In genomic region chr5:65480306-65480865, GRCh38 we compare ENCODE assay signal across 9 cellular contexts. TPM values are rescaled to one million over a fixed set of nuclear protein-coding genes. Genes with fewer than 3 reads are reported as not detected.
DNase-seq lines count a peak whose midpoint lies in the region; ATAC-seq and TF ChIP-seq lines count a peak whose summit lies in the region.
"Had no signal": no experiment of that assay in that cellular context is flagged by ENCODE, and none has a peak within 500 bp of the region (broad histone marks: within the 10 kb centered on the region; RNA-seq: fewer than 3 reads in every experiment).

No MANE protein-coding gene starts in this region.

- H3K36me3 Mint-ChIP-seq in activated CD4-positive, alpha-beta T cell treated with anti-CD3 and anti-CD28 coated beads for 36 hours (ENCODE audit: low read depth): no peaks in the 10 kb centered on the region

- POLR2A ChIA-PET in activated CD4-positive, alpha-beta T cell treated with anti-CD3 and anti-CD28 coated beads for 36 hours (lab: Charles Lee): no interaction called here

- peak; percentile 17 for ATAC-seq in activated CD4-positive, alpha-beta T cell treated with anti-CD3 and anti-CD28 coated beads for 36 hours

- no peak overlapping the region for H3K4me3 Mint-ChIP-seq in activated CD4-positive, alpha-beta T cell treated with anti-CD3 and anti-CD28 coated beads for 36 hours
- H3K4me3 Mint-ChIP-seq: nephron had no signal

- H3K27me3 Mint-ChIP-seq in activated CD4-positive, alpha-beta T cell treated with anti-CD3 and anti-CD28 coated beads for 36 hours: no peaks in the 10 kb centered on the region

- peak; percentile 68 for DNase-seq in activated CD4-positive, alpha-beta T cell treated with anti-CD3 and anti-CD28 coated beads for 36 hours
- no peak for DNase-seq in activated CD4-positive, alpha-beta T cell treated with anti-CD3 and anti-CD28 coated beads for 1 hour
- peak; percentile 62 for DNase-seq in HS-5 (ENCODE audit: low read depth)
- no peak for DNase-seq in SK-N-MC (ENCODE audit: low read depth, low spot score)
- peak; percentile 4 for DNase-seq in cerebellum (ENCODE audit: low spot score)
- no peak for DNase-seq in kidney epithelial cell (ENCODE audit: low read depth)
- peak; percentile 19 for DNase-seq in stimulated activated CD4-positive, alpha-beta T cell treated with anti-CD3 and anti-CD28 coated beads, Interleukin-1b, Interleukin-23, amount 100 ng/mL, for 48 hours
- no peak for DNase-seq in NCI-H187 treated with DMSO at 0.1 percent for 48 hours (lab: John Stamatoyannopoulos, UW)

- CTCF ChIA-PET in activated CD4-positive, alpha-beta T cell treated with anti-CD3 and anti-CD28 coated beads for 36 hours (lab: Charles Lee): interaction anchor here (0.7 to 1.8 kb wide), 4 partner anchors 77 to 669 kb away, joined by 3 to 8 read pairs (median 4); no protein-coding TSS in a partner anchor

- H3K9me3 Mint-ChIP-seq in activated CD4-positive, alpha-beta T cell treated with anti-CD3 and anti-CD28 coated beads for 36 hours (ENCODE audit: low read depth): no peaks in the 10 kb centered on the region
- H3K9me3 Mint-ChIP-seq: nephron had no signal

- H3K4me1 Mint-ChIP-seq in activated CD4-positive, alpha-beta T cell treated with anti-CD3 and anti-CD28 coated beads for 36 hours: peaks cover 11% of the 10 kb centered on the region

- no peaks in the 10 kb centered on the region for H3K36me3 ChIP-seq in SK-N-MC (ENCODE audit: insufficient read depth, low read length)
- no peaks in the 10 kb centered on the region for H3K36me3 ChIP-seq in kidney epithelial cell (ENCODE audit: control insufficient read depth, insufficient read depth, low read length)

- H3K9me3 ChIP-seq in SK-N-MC (ENCODE audit: low read depth, low read length): no peaks in the 10 kb centered on the region

- no peak overlapping the region; the same call in 1 of the 2 replicates for H3K27ac ChIP-seq in SK-N-MC

- no peaks in the 10 kb centered on the region for H3K27me3 ChIP-seq in kidney epithelial cell (ENCODE audit: control insufficient read depth, insufficient read depth, low read length)

- no peak for TF ChIP-seq CTCF in kidney epithelial cell (IDR thresholded peaks at IDR 0.05; ENCODE audit: insufficient read depth, low read length, poor library complexity, severe bottlenecking)

- peak overlapping the region; percentile 61 for H3K9ac ChIP-seq in SK-N-MC (ENCODE audit: insufficient read length)

- no peak overlapping the region for H3K27ac Mint-ChIP-seq in activated CD4-positive, alpha-beta T cell treated with anti-CD3 and anti-CD28 coated beads for 36 hours
- H3K27ac Mint-ChIP-seq: nephron had no signal

- H3K4me3 ChIP-seq in SK-N-MC (peak overlapping the region; percentile 80), kidney epithelial cell (ENCODE audit: low read depth, low read length) (peak overlapping the region; percentile 38)

- intact Hi-C loops in activated CD4-positive, alpha-beta T cell treated with anti-CD3 and anti-CD28 coated beads for 36 hours (cut with DNase I, micrococcal nuclease): loop anchor here (5.0 kb wide), 3 partner anchors 142 to 713 kb away; partner anchors contain the start of genes CWC27 (in 1 of the 2), SREK1IP1 (in 1 of the 2) and TRIM23 (in 1 of the 2)

RNA-seq across cellular contexts. Expression of gene ADAMTS6, which starts 1.3 kb away (rescaled TPM):
- total RNA-seq in activated CD4-positive, alpha-beta T cell treated with anti-CD3 and anti-CD28 coated beads for 36 hours: 1 to 10 TPM in 1 of 2 experiments, under 1 TPM in 1; 0.96 to 1.3 TPM
- total RNA-seq in cerebellum: 62.3 TPM
- 15.3 and 16.2 TPM in 2 replicates for total RNA-seq in kidney epithelial cell

Comparison
In these comparisons a context has a peak if more than half of its experiments do, and no peak if none do; other contexts are left out.
1. DNase-seq: peak in activated CD4-positive, alpha-beta T cell treated with anti-CD3 and anti-CD28 coated beads for 36 hours (single experiment), HS-5 (single experiment), cerebellum (single experiment) and stimulated activated CD4-positive, alpha-beta T cell treated with anti-CD3 and anti-CD28 coated beads, Interleukin-1b, Interleukin-23, amount 100 ng/mL, for 48 hours (single experiment); none in activated CD4-positive, alpha-beta T cell treated with anti-CD3 and anti-CD28 coated beads for 1 hour (single experiment), SK-N-MC (single experiment), kidney epithelial cell (single experiment) and NCI-H187 treated with DMSO at 0.1 percent for 48 hours (single experiment).